Comparison of ENCODE assay signal across 1 cellular context in genomic region chr3:96756516-96756915, GRCh38.
TF ChIP-seq lines count a peak whose summit lies in the region.

No MANE protein-coding gene starts in this region.

TF ChIP-seq in HepG2, 621 proteins besides CTCF, POLR2A, EP300 and RAD21 (continued from another document and continues in another):
- TF ChIP-seq ARID5B (CRISPR knock-in tag; IDR thresholded peaks at IDR 0.05), result 0 out of 2 replicates have a peak, but pooled peaks have one; percentile 14
- TF ChIP-seq ZNF672 (CRISPR knock-in tag; IDR thresholded peaks at IDR 0.05), result no peak
- TF ChIP-seq ZNF720 (CRISPR knock-in tag; IDR thresholded peaks at IDR 0.05), result no peak
- no peak for TF ChIP-seq RNF2 (conservative IDR thresholded peaks at IDR 0.05; ENCODE audit: low read depth)
- TF ChIP-seq ZNF557 (CRISPR knock-in tag; IDR thresholded peaks at IDR 0.05), result no peak
- peak; percentile 58 for TF ChIP-seq MLX (CRISPR knock-in tag; IDR thresholded peaks at IDR 0.05)
- TF ChIP-seq ZNF256 (CRISPR knock-in tag; conservative IDR thresholded peaks at IDR 0.05), result no peak
- no peak for TF ChIP-seq USF2 (IDR thresholded peaks at IDR 0.05; ENCODE audit: low read depth, low read length)
- no peak for TF ChIP-seq USF2 (CRISPR knock-in tag; IDR thresholded peaks at IDR 0.05; ENCODE audit: borderline replicate concordance)
- TF ChIP-seq GATA4 (IDR thresholded peaks at IDR 0.05; ENCODE audit: borderline replicate concordance, low read depth), result no peak
- TF ChIP-seq SRF (IDR thresholded peaks at IDR 0.05; ENCODE audit: low read depth, low read length), result no peak
- TF ChIP-seq SIN3B (IDR thresholded peaks at IDR 0.05; ENCODE audit: low read length), result no peak
- no peak for TF ChIP-seq ZNF512B (CRISPR knock-in tag; IDR thresholded peaks at IDR 0.05; ENCODE audit: borderline replicate concordance)
- no peak for TF ChIP-seq PBX3 (CRISPR knock-in tag; IDR thresholded peaks at IDR 0.05; ENCODE audit: borderline replicate concordance)
- TF ChIP-seq RARA (CRISPR knock-in tag; IDR thresholded peaks at IDR 0.05), result peak; percentile 15; the same call in 1 of the 2 replicates
- TF ChIP-seq TGIF2 (CRISPR knock-in tag; IDR thresholded peaks at IDR 0.05), result no peak
- TF ChIP-seq TEAD3 (CRISPR knock-in tag; optimal IDR thresholded peaks at IDR 0.05; ENCODE audit: borderline replicate concordance), result no peak
- 0 out of 2 replicates have a peak, but pooled peaks have one; percentile 25 for TF ChIP-seq SMYD3 (CRISPR knock-in tag; IDR thresholded peaks at IDR 0.05)
- no peak for TF ChIP-seq ZNF335 (CRISPR knock-in tag; IDR thresholded peaks at IDR 0.05)
- TF ChIP-seq GMEB1 (CRISPR knock-in tag; IDR thresholded peaks at IDR 0.05; ENCODE audit: borderline replicate concordance), result no peak
- no peak for TF ChIP-seq GATAD1 (CRISPR knock-in tag; IDR thresholded peaks at IDR 0.05)
- TF ChIP-seq YY1 (IDR thresholded peaks at IDR 0.05; ENCODE audit: insufficient read depth, insufficient replicate concordance, low read depth, low read length), result no peak
- TF ChIP-seq ARID4A (CRISPR knock-in tag; IDR thresholded peaks at IDR 0.05; ENCODE audit: borderline replicate concordance), result no peak
- TF ChIP-seq KLF15 (CRISPR knock-in tag; IDR thresholded peaks at IDR 0.05; ENCODE audit: borderline replicate concordance), result no peak
- TF ChIP-seq MTERF4 (CRISPR knock-in tag; IDR thresholded peaks at IDR 0.05), result no peak
- TF ChIP-seq MBD4 (IDR thresholded peaks at IDR 0.05; ENCODE audit: borderline replicate concordance, low read length), result no peak
- no peak for TF ChIP-seq RFX5 (IDR thresholded peaks at IDR 0.05; ENCODE audit: low read depth, low read length)
- TF ChIP-seq HNRNPH1 (optimal IDR thresholded peaks at IDR 0.05; ENCODE audit: low read depth, low read length), result no peak
- no peak for TF ChIP-seq ZNF740 (CRISPR knock-in tag; IDR thresholded peaks at IDR 0.05)
- no peak for TF ChIP-seq ZNF383 (CRISPR knock-in tag; IDR thresholded peaks at IDR 0.05; ENCODE audit: borderline replicate concordance)
- TF ChIP-seq SOX13 (IDR thresholded peaks at IDR 0.05), result no peak
- peak in 1 of 2 experiments; percentile 50; a peak in 2 of 4 replicates for TF ChIP-seq SOX13 (CRISPR knock-in tag; conservative IDR thresholded peaks at IDR 0.05 in 1 of 2, IDR thresholded peaks at IDR 0.05 in 1 of 2)
- TF ChIP-seq KDM2A (CRISPR knock-in tag; IDR thresholded peaks at IDR 0.05; ENCODE audit: borderline replicate concordance, low read depth), result no peak
- TF ChIP-seq FUBP1 (CRISPR knock-in tag; IDR thresholded peaks at IDR 0.05; ENCODE audit: borderline replicate concordance), result no peak
